ENCODE assay signal across 22 cellular contexts in the genomic region with DNA sequence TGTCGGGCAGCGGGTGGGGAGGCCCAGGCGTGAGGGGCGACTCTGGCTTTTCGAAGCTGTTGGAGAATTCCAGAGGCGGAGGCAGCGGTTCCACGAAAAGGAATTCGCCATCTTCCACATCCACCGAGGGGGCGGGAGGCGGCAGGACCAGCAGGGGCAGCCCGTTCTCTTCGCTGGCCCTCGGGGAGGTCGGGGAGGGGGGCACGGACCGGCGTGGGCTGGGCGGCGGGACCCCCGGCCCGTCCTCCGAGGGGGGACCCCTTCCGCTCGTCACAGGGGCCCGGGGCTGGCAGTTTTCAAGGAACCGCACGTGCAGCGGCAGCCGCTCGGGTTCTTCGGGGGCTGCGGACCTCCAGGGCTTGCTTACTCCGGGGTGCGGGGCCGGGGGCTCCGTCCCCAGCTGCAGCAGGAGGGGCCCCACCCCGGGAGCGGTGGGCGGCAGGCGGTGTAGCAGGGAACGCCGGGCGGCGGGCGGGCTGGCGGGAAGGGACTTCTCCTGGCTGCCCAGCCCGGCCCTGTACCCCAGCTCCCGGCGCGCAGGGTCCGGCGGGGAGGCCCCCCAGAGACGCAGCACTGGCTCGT. TPM values are rescaled to one million over a fixed set of nuclear protein-coding genes. Genes with fewer than 3 reads are reported as not detected.
"Had no signal": no experiment of that assay in that cellular context is flagged by ENCODE, and none has a peak within 500 bp of the region (broad histone marks: within the 10 kb centered on the region; RNA-seq: fewer than 3 reads in every experiment).

No MANE protein-coding gene starts in this region.

- ATAC-seq: activated CD4-positive, CD25-positive, alpha-beta regulatory T cell treated with anti-CD3 and anti-CD28 coated beads, Interleukin-2, amount 50 U/mL, for 24 hours; activated T-cell treated with anti-CD3 and anti-CD28 coated beads, Interleukin-2, amount 50 U/mL, for 72 hours; left colon; stimulated activated naive B cell treated with anti-CD40 and anti-IgM and Interleukin-4, amounts not matched to agents 10 μg/mL and 1 μg/mL and 100 μg/mL, for 72 hours had no signal

- H3K36me3 ChIP-seq: sigmoid colon, thoracic aorta, vagina had no signal

- H3K4me3 ChIP-seq: sigmoid colon, thoracic aorta had no signal

- H3K9me3 ChIP-seq: sigmoid colon, thoracic aorta, vagina had no signal

- H3K27ac ChIP-seq: sigmoid colon, thoracic aorta, vagina had no signal

- DNase-seq: activated CD4-positive, alpha-beta memory T cell treated with anti-CD3 and anti-CD28 coated beads, Interleukin-2, amount 10 ng/mL, durations not matched to agents 7 days and 5 days; activated CD4-positive, alpha-beta T cell treated with anti-CD3 and anti-CD28 coated beads, Interleukin-2, amount 10 ng/mL, durations not matched to agents 24 days and 14 days; activated effector memory CD4-positive, alpha-beta T cell treated with Interleukin-2 at 50 U/mL for 16 hours; activated naive CD4-positive, alpha-beta T cell treated with anti-CD3 and anti-CD28 coated beads, Interleukin-2, amount 10 ng/mL, durations not matched to agents 7 days and 5 days; activated T-cell treated with anti-CD3 and anti-CD28 coated beads, Interleukin-2, amount 50 U/mL, for 72 hours; effector CD8-positive, alpha-beta T cell; foreskin melanocyte; hippocampal formation; islet precursor cell; left colon; mesenchymal stem cell; sigmoid colon; stimulated activated CD4-positive, alpha-beta T cell treated with anti-CD3 and anti-CD28 coated beads, Interleukin-2, amount 100 ng/mL, for 48 hours; stimulated activated CD8-positive, alpha-beta memory T cell treated with anti-CD3 and anti-CD28 coated beads, Interleukin-4, amount 100 ng/mL, for 48 hours; stimulated activated naive B cell treated with anti-CD40 and anti-IgM and Interleukin-4, amounts not matched to agents 10 μg/mL and 1 μg/mL and 100 μg/mL, for 72 hours; T-helper 2 cell had no signal

RNA-seq across cellular contexts. Expression of gene C19orf81, which starts 18.0 kb away (rescaled TPM):
- total RNA-seq: activated CD4-positive, alpha-beta memory T cell treated with anti-CD3 and anti-CD28 coated beads, Interleukin-2, amount 10 ng/mL, durations not matched to agents 7 days and 5 days; left colon; mononuclear cell; myocyte; omental fat pad; sigmoid colon; thoracic aorta; vagina had no signal
- polyA plus RNA-seq: sigmoid colon had no signal

RNA-seq across cellular contexts. Expression of gene SYT3, which starts 27.6 kb away (rescaled TPM):
- total RNA-seq: activated CD4-positive, alpha-beta memory T cell treated with anti-CD3 and anti-CD28 coated beads, Interleukin-2, amount 10 ng/mL, durations not matched to agents 7 days and 5 days; activated CD4-positive, alpha-beta T cell treated with anti-CD3 and anti-CD28 coated beads, Interleukin-2, amount 10 ng/mL, durations not matched to agents 24 days and 14 days; left colon; mononuclear cell; myocyte; omental fat pad; thoracic aorta had no signal

RNA-seq across cellular contexts. Expression of gene SHANK1, which starts 52.3 kb away (rescaled TPM):
- total RNA-seq: activated CD4-positive, alpha-beta memory T cell treated with anti-CD3 and anti-CD28 coated beads, Interleukin-2, amount 10 ng/mL, durations not matched to agents 7 days and 5 days; activated CD4-positive, alpha-beta T cell treated with anti-CD3 and anti-CD28 coated beads, Interleukin-2, amount 10 ng/mL, durations not matched to agents 24 days and 14 days had no signal
